8 cellular contexts compared by ENCODE assay signal in genomic region chr9:124659099-124659659, GRCh38.
DNase-seq lines count a peak whose midpoint lies in the region; ATAC-seq and TF ChIP-seq lines count a peak whose summit lies in the region.

No MANE protein-coding gene starts in this region.

- peak overlapping the region; percentile 93 for H3K4me2 ChIP-seq in OCI-LY3 (ENCODE audit: low read length)

- peaks cover 11% of the 10 kb centered on the region for H3K79me2 ChIP-seq in OCI-LY3 (ENCODE audit: low read length)

- H3K4me3 Mint-ChIP-seq in nephron progenitor cell, result peak overlapping the region; percentile 100

- H3K36me3 ChIP-seq in OCI-LY3 (replicated peaks; ENCODE audit: low read depth, low read length), result no peaks in the 10 kb centered on the region
- H3K36me3 ChIP-seq in thoracic aorta, result no peaks in the 10 kb centered on the region

- in situ Hi-C loops in GM18951 (cut with MboI; ENCODE audit: low sequenced_read_pairs, unreplicated experiment), result no loop called here

- H3K27ac ChIP-seq in OCI-LY3 (ENCODE audit: low read length) (no peak overlapping the region), foreskin keratinocyte (peak overlapping the region; percentile 60), thoracic aorta (peak overlapping the region; percentile 69 to 77)

- no peaks in the 10 kb centered on the region for H3K9me3 ChIP-seq in OCI-LY3 (ENCODE audit: insufficient read depth, low read length)
- H3K9me3 ChIP-seq in thoracic aorta, result no peaks in the 10 kb centered on the region

- H3K4me1 ChIP-seq in OCI-LY3 (ENCODE audit: low read length) (peaks cover 26% of the 10 kb centered on the region), foreskin keratinocyte (peaks cover 6% of the 10 kb centered on the region), thoracic aorta (ENCODE audit: control insufficient read depth in 1 of 2, low read depth in 2 of 2) (peaks cover 5 to 12% of the 10 kb centered on the region in 2 donors)

- no peak for TF ChIP-seq CTCF in AG09319 (IDR thresholded peaks at IDR 0.05; ENCODE audit: low read depth, low read length)
- TF ChIP-seq CTCF in OCI-LY3 (IDR thresholded peaks at IDR 0.05; ENCODE audit: low read depth, low read length), result no peak
- no peak for TF ChIP-seq CTCF in foreskin keratinocyte (conservative IDR thresholded peaks at IDR 0.05)
- no peak for TF ChIP-seq CTCF in nephron progenitor cell (IDR thresholded peaks at IDR 0.05)
- no peak for TF ChIP-seq CTCF in thoracic aorta (IDR thresholded peaks at IDR 0.05)

- no peak overlapping the region for H2AFZ ChIP-seq in OCI-LY3 (ENCODE audit: low read depth, low read length)

- H3K9ac ChIP-seq in OCI-LY3 (ENCODE audit: low read length), result peak overlapping the region; percentile 39

- DNase-seq in AG09319 (ENCODE audit: extremely low read depth, low read depth), result peak; percentile 93
- peak; percentile 91 for DNase-seq in HT1080 (ENCODE audit: low read depth)
- peak; percentile 8 for DNase-seq in activated naive CD4-positive, alpha-beta T cell treated with Interleukin-2 at 50 U/mL for 16 hours
- peak; percentile 84 to 89 for DNase-seq in foreskin keratinocyte
- DNase-seq in nephron progenitor cell, result peak; percentile 82
- DNase-seq in thoracic aorta (ENCODE audit: low spot score), result peak; percentile 52

- H3K4me1 Mint-ChIP-seq in nephron progenitor cell, result peaks cover 78% of the 10 kb centered on the region

- H3K9me3 Mint-ChIP-seq in nephron progenitor cell, result no peaks in the 10 kb centered on the region

- no peaks in the 10 kb centered on the region for H3K27me3 ChIP-seq in OCI-LY3 (ENCODE audit: low read depth, low read length)
- H3K27me3 ChIP-seq in foreskin keratinocyte, result no peaks in the 10 kb centered on the region
- no peaks in the 10 kb centered on the region for H3K27me3 ChIP-seq in thoracic aorta (replicated peaks; ENCODE audit: insufficient read depth)

- H4K20me1 ChIP-seq in OCI-LY3 (ENCODE audit: insufficient read depth, low read length), result peaks cover 5% of the 10 kb centered on the region; the same call in 1 of the 2 replicates

- peaks cover 4% of the 10 kb centered on the region for H3K27me3 Mint-ChIP-seq in nephron progenitor cell (ENCODE audit: low read depth, poor library complexity)

- peak; percentile 60 for TF ChIP-seq POLR2A in GM18951 (IDR thresholded peaks at IDR 0.05; ENCODE audit: extremely low read depth, insufficient read depth, insufficient read length)

- peaks cover 16% of the 10 kb centered on the region for H3K36me3 Mint-ChIP-seq in nephron progenitor cell (ENCODE audit: low read depth)

- peak overlapping the region; percentile 100 for H3K27ac Mint-ChIP-seq in nephron progenitor cell

- H3K4me3 ChIP-seq in OCI-LY3 (ENCODE audit: low read length), result peak overlapping the region; percentile 75
- H3K4me3 ChIP-seq in thoracic aorta, result peak overlapping the region; percentile 80

- ATAC-seq in foreskin keratinocyte, result peak; percentile 69
- peak; percentile 12 for ATAC-seq in thoracic aorta (ENCODE audit: insufficient number of reproducible peaks, low FRiP score, low read depth)

Comparison
In these comparisons a context has a peak if more than half of its experiments do, and no peak if none do; other contexts are left out.
1. DNase-seq: peak in every context shown above with its lines; median percentile 93 in AG09319; 91 in HT1080; 86 in foreskin keratinocyte; 82 in nephron progenitor cell; 52 in thoracic aorta; 8 in activated naive CD4-positive, alpha-beta T cell treated with Interleukin-2 at 50 U/mL for 16 hours.